35 cellular contexts compared by ENCODE assay signal in genomic region chr6:163179721-163180120, GRCh38.
"Had no signal": no experiment of that assay in that cellular context is flagged by ENCODE, and none has a peak within 500 bp of the region (broad histone marks: within the 10 kb centered on the region; RNA-seq: fewer than 3 reads in every experiment).

No MANE protein-coding gene starts in this region.

- H3K27ac Mint-ChIP-seq: activated CD4-positive, alpha-beta T cell treated with anti-CD3 and anti-CD28 coated beads, Interleukin-2, amount 10 ng/mL, durations not matched to agents 24 days and 14 days; activated CD8-positive, alpha-beta T cell treated with anti-CD3 and anti-CD28 coated beads for 36 hours; activated naive CD4-positive, alpha-beta T cell treated with anti-CD3 and anti-CD28 coated beads, Interleukin-2, amount 50 U/mL, for 24 hours; activated naive CD8-positive, alpha-beta T cell treated with anti-CD3 and anti-CD28 coated beads, Interleukin-2, amount 10 ng/mL, durations not matched to agents 7 days and 5 days; activated T-helper 2 cell treated with anti-CD3 and anti-CD28 coated beads, Interferon-gamma antibody, Interleukin-2, Interleukin-4, amounts not matched to agents 10 μg/mL and 5 μg/mL and 100 μg/mL, durations not matched to agents 14 hours and 24 hours and 36 hours had no signal

- H3K9me3 ChIP-seq: body of pancreas, breast epithelium had no signal

- H3K36me3 ChIP-seq: breast epithelium, WERI-Rb-1 had no signal

- H3K4me1 ChIP-seq: breast epithelium had no signal

- H3K9me3 Mint-ChIP-seq: activated CD4-positive, alpha-beta T cell treated with anti-CD3 and anti-CD28 coated beads, Interleukin-2, amount 10 ng/mL, durations not matched to agents 24 days and 14 days; activated CD8-positive, alpha-beta T cell treated with anti-CD3 and anti-CD28 coated beads for 36 hours; activated naive CD4-positive, alpha-beta T cell treated with anti-CD3 and anti-CD28 coated beads, Interleukin-2, amount 50 U/mL, for 24 hours; activated naive CD8-positive, alpha-beta T cell treated with anti-CD3 and anti-CD28 coated beads, Interleukin-2, amount 10 ng/mL, durations not matched to agents 7 days and 5 days; activated T-helper 2 cell treated with anti-CD3 and anti-CD28 coated beads, Interferon-gamma antibody, Interleukin-2, Interleukin-4, amounts not matched to agents 10 μg/mL and 5 μg/mL and 100 μg/mL, durations not matched to agents 14 hours and 24 hours and 36 hours had no signal

- H3K36me3 Mint-ChIP-seq: activated naive CD4-positive, alpha-beta T cell treated with anti-CD3 and anti-CD28 coated beads, Interleukin-2, amount 50 U/mL, for 24 hours; activated naive CD8-positive, alpha-beta T cell treated with anti-CD3 and anti-CD28 coated beads, Interleukin-2, amount 10 ng/mL, durations not matched to agents 7 days and 5 days had no signal

- H3K4me3 Mint-ChIP-seq: activated CD4-positive, alpha-beta T cell treated with anti-CD3 and anti-CD28 coated beads, Interleukin-2, amount 10 ng/mL, durations not matched to agents 24 days and 14 days; activated CD8-positive, alpha-beta T cell treated with anti-CD3 and anti-CD28 coated beads for 36 hours; activated naive CD4-positive, alpha-beta T cell treated with anti-CD3 and anti-CD28 coated beads, Interleukin-2, amount 50 U/mL, for 24 hours; activated naive CD8-positive, alpha-beta T cell treated with anti-CD3 and anti-CD28 coated beads, Interleukin-2, amount 10 ng/mL, durations not matched to agents 7 days and 5 days had no signal

- H3K4me3 ChIP-seq: body of pancreas, breast epithelium had no signal

- H3K27me3 ChIP-seq: body of pancreas, breast epithelium had no signal

- ATAC-seq: activated CD8-positive, alpha-beta T cell treated with anti-CD3 and anti-CD28 coated beads for 36 hours; body of pancreas; PC-3; Right ventricle myocardium inferior; SK-N-SH treated with all-trans-retinoic acid at 6 μM for 48 hours had no signal

- DNase-seq: activated CD4-positive, alpha-beta T cell treated with anti-CD3 and anti-CD28 coated beads, Interleukin-2, amount 10 ng/mL, durations not matched to agents 24 days and 14 days; activated CD4-positive, alpha-beta T cell treated with anti-CD3 and anti-CD28 coated beads, Interleukin-2, amount 50 U/mL, for 4 hours; activated CD4-positive, CD25-positive, alpha-beta regulatory T cell; activated CD8-positive, alpha-beta T cell treated with anti-CD3 and anti-CD28 coated beads for 36 hours; activated gamma-delta T cell; activated naive CD4-positive, alpha-beta T cell treated with Interleukin-2 at 50 U/mL for 16 hours; activated naive CD8-positive, alpha-beta T cell treated with anti-CD3 and anti-CD28 coated beads, Interleukin-2, amount 10 ng/mL, durations not matched to agents 7 days and 5 days; activated T-cell treated with anti-CD3 and anti-CD28 coated beads, Interleukin-2, amount 50 U/mL, for 1 hour; amygdala; body of pancreas; Karpas-422; KBM-7; NCI-H1105; NCI-H1417 treated with DMSO at 0.1 percent for 48 hours; NCI-H187 treated with DMSO at 0.1 percent for 48 hours; NCI-H2081; NCI-H2171 treated with DMSO at 0.1 percent for 48 hours; NCI-H2227 treated with DMSO at 0.1 percent for 48 hours; NCI-H446; NCI-H510A treated with DMSO at 0.1 percent for 48 hours; NCI-H526 treated with DMSO at 0.1 percent for 48 hours; NCI-H82; NK-92 treated with Interleukin-12 subunit alpha and Interleukin-12 subunit beta, amount 100 ng/mL, for 24 hours; PC-3; SIG-M5; T-helper 1 cell; T-helper 2 cell; T-helper 9 cell; WERI-Rb-1 had no signal

- H3K4me1 Mint-ChIP-seq: activated CD4-positive, alpha-beta T cell treated with anti-CD3 and anti-CD28 coated beads, Interleukin-2, amount 10 ng/mL, durations not matched to agents 24 days and 14 days; activated naive CD4-positive, alpha-beta T cell treated with anti-CD3 and anti-CD28 coated beads, Interleukin-2, amount 50 U/mL, for 24 hours; activated naive CD8-positive, alpha-beta T cell treated with anti-CD3 and anti-CD28 coated beads, Interleukin-2, amount 10 ng/mL, durations not matched to agents 7 days and 5 days had no signal

- H3K27me3 Mint-ChIP-seq: activated CD4-positive, alpha-beta T cell treated with anti-CD3 and anti-CD28 coated beads, Interleukin-2, amount 10 ng/mL, durations not matched to agents 24 days and 14 days had no signal

- H3K27ac ChIP-seq: body of pancreas, breast epithelium, RWPE1, WERI-Rb-1 had no signal
